20 cellular contexts compared by ENCODE assay signal in genomic region chr3:16918683-16919025, GRCh38.
"Had no signal": no experiment of that assay in that cellular context is flagged by ENCODE, and none has a peak within 500 bp of the region (broad histone marks: within the 10 kb centered on the region; RNA-seq: fewer than 3 reads in every experiment).

No MANE protein-coding gene starts in this region.

- H3K9me3 Mint-ChIP-seq: activated CD4-positive, alpha-beta memory T cell treated with anti-CD3 and anti-CD28 coated beads for 36 hours; effector memory CD8-positive, alpha-beta T cell; neural progenitor cell had no signal

- H3K4me1 ChIP-seq: esophagus squamous epithelium, uterus had no signal

- H3K27me3 ChIP-seq: esophagus squamous epithelium, gastrocnemius medialis, neural progenitor cell, uterus had no signal

- H3K9ac ChIP-seq: neural progenitor cell had no signal

- H3K27ac Mint-ChIP-seq: activated naive CD4-positive, alpha-beta T cell treated with anti-CD3 and anti-CD28 coated beads, Interleukin-2, amount 10 ng/mL, durations not matched to agents 7 days and 5 days; activated T-cell treated with anti-CD3 and anti-CD28 coated beads, Interleukin-2, amount 50 U/mL, for 72 hours; neural progenitor cell; stimulated activated memory B cell treated with anti-CD40 and anti-IgM and Interleukin-4, amounts not matched to agents 10 μg/mL and 1 μg/mL and 100 μg/mL, for 72 hours had no signal

- H3K36me3 ChIP-seq: esophagus squamous epithelium, gastrocnemius medialis, neural progenitor cell, uterus had no signal

- H3K4me2 ChIP-seq: neural progenitor cell, smooth muscle cell had no signal

- H2AFZ ChIP-seq: neural progenitor cell had no signal

- H3K4me3 ChIP-seq: esophagus squamous epithelium, gastrocnemius medialis, lung, neural progenitor cell, smooth muscle cell, uterus had no signal

- H3K36me3 Mint-ChIP-seq: activated CD4-positive, alpha-beta memory T cell treated with anti-CD3 and anti-CD28 coated beads for 36 hours; neural progenitor cell had no signal

- H3K27ac ChIP-seq: esophagus squamous epithelium, neural progenitor cell, uterus had no signal

- H3K27me3 Mint-ChIP-seq: activated CD4-positive, alpha-beta memory T cell treated with anti-CD3 and anti-CD28 coated beads for 36 hours; activated naive CD4-positive, alpha-beta T cell treated with anti-CD3 and anti-CD28 coated beads, Interleukin-2, amount 10 ng/mL, durations not matched to agents 7 days and 5 days; brain; effector memory CD8-positive, alpha-beta T cell; naive thymus-derived CD8-positive, alpha-beta T cell; stimulated activated memory B cell treated with anti-CD40 and anti-IgM and Interleukin-4, amounts not matched to agents 10 μg/mL and 1 μg/mL and 100 μg/mL, for 72 hours had no signal

- H3K9me3 ChIP-seq: esophagus squamous epithelium, gastrocnemius medialis, uterus had no signal

- ATAC-seq: activated T-cell treated with anti-CD3 and anti-CD28 coated beads, Interleukin-2, amount 50 U/mL, for 72 hours; effector memory CD8-positive, alpha-beta T cell; gastrocnemius medialis; naive thymus-derived CD8-positive, alpha-beta T cell; sciatic nerve; stimulated activated memory B cell treated with anti-CD40 and anti-IgM and Interleukin-4, amounts not matched to agents 10 μg/mL and 1 μg/mL and 100 μg/mL, for 72 hours had no signal

- DNase-seq: activated CD4-positive, alpha-beta memory T cell treated with anti-CD3 and anti-CD28 coated beads for 36 hours; activated CD4-positive, alpha-beta T cell treated with anti-CD3 and anti-CD28 coated beads for 48 hours; activated effector memory CD4-positive, alpha-beta T cell treated with anti-CD3 and anti-CD28 coated beads, Interleukin-2, amount 50 U/mL, for 16 hours; activated naive CD4-positive, alpha-beta T cell treated with anti-CD3 and anti-CD28 coated beads, Interleukin-2, amount 10 ng/mL, durations not matched to agents 7 days and 5 days; activated T-cell treated with anti-CD3 and anti-CD28 coated beads, Interleukin-2, amount 50 U/mL, for 72 hours; anterior cingulate cortex; effector memory CD8-positive, alpha-beta T cell; esophagus squamous epithelium; gastrocnemius medialis; hippocampal formation; naive thymus-derived CD8-positive, alpha-beta T cell; stimulated activated CD4-positive, alpha-beta T cell treated with anti-CD3 and anti-CD28 coated beads, Interleukin-15, amount 100 ng/mL, for 24 hours; trophoblast cell; uterus had no signal

- H3K4me3 Mint-ChIP-seq: activated CD4-positive, alpha-beta memory T cell treated with anti-CD3 and anti-CD28 coated beads for 36 hours; activated naive CD4-positive, alpha-beta T cell treated with anti-CD3 and anti-CD28 coated beads, Interleukin-2, amount 10 ng/mL, durations not matched to agents 7 days and 5 days; activated T-cell treated with anti-CD3 and anti-CD28 coated beads, Interleukin-2, amount 50 U/mL, for 72 hours; brain; neural progenitor cell; stimulated activated memory B cell treated with anti-CD40 and anti-IgM and Interleukin-4, amounts not matched to agents 10 μg/mL and 1 μg/mL and 100 μg/mL, for 72 hours had no signal
